1 cellular context compared by ENCODE assay signal in genomic region chr11:61334434-61335354, GRCh38.
TF ChIP-seq lines count a peak whose summit lies in the region.

No MANE protein-coding gene starts in this region.

TF ChIP-seq in HepG2, 621 proteins besides CTCF, POLR2A, EP300 and RAD21 (continued from another document and continues in another):
- no peak for TF ChIP-seq ZNF142 (CRISPR knock-in tag; IDR thresholded peaks at IDR 0.05)
- peak; percentile 72 for TF ChIP-seq FOXO1 (CRISPR knock-in tag; IDR thresholded peaks at IDR 0.05)
- no peak for TF ChIP-seq ZNF326 (CRISPR knock-in tag; IDR thresholded peaks at IDR 0.05; ENCODE audit: borderline replicate concordance)
- TF ChIP-seq ZSCAN21 (CRISPR knock-in tag; IDR thresholded peaks at IDR 0.05; ENCODE audit: borderline replicate concordance): peak; percentile 77
- no peak for TF ChIP-seq ZNF790 (CRISPR knock-in tag; IDR thresholded peaks at IDR 0.05; ENCODE audit: borderline replicate concordance)
- 0 out of 2 replicates have a peak, but pooled peaks have one; percentile 24 for TF ChIP-seq PHF20 (CRISPR knock-in tag; IDR thresholded peaks at IDR 0.05)
- peak; percentile 65; the same call in 1 of the 2 replicates for TF ChIP-seq HDAC2 (CRISPR knock-in tag; IDR thresholded peaks at IDR 0.05)
- TF ChIP-seq ZNF619 (CRISPR knock-in tag; IDR thresholded peaks at IDR 0.05): 0 out of 2 replicates have a peak, but pooled peaks have one; percentile 17
- peak; percentile 19; the same call in 1 of the 2 replicates for TF ChIP-seq KMT2B (CRISPR knock-in tag; IDR thresholded peaks at IDR 0.05)
- no peak for TF ChIP-seq ZNF784 (CRISPR knock-in tag; IDR thresholded peaks at IDR 0.05; ENCODE audit: borderline replicate concordance)
- TF ChIP-seq ZNF879 (CRISPR knock-in tag; IDR thresholded peaks at IDR 0.05): no peak
- TF ChIP-seq CBFB (CRISPR knock-in tag; IDR thresholded peaks at IDR 0.05): 0 out of 2 replicates have a peak, but pooled peaks have one; percentile 18
- no peak for TF ChIP-seq GABPB1 (CRISPR knock-in tag; IDR thresholded peaks at IDR 0.05)
- TF ChIP-seq ZBTB7B (CRISPR knock-in tag; IDR thresholded peaks at IDR 0.05): 0 out of 2 replicates have a peak, but pooled peaks have one; percentile 21
- no peak for TF ChIP-seq EZH2 (conservative IDR thresholded peaks at IDR 0.05; ENCODE audit: low read depth, low read length)
- no peak for TF ChIP-seq ZNF567 (CRISPR knock-in tag; IDR thresholded peaks at IDR 0.05; ENCODE audit: borderline replicate concordance)
- no peak; the same call in 1 of the 2 replicates for TF ChIP-seq ZFP41 (CRISPR knock-in tag; IDR thresholded peaks at IDR 0.05; ENCODE audit: borderline replicate concordance)
- TF ChIP-seq ARNTL (CRISPR knock-in tag; IDR thresholded peaks at IDR 0.05): no peak
- TF ChIP-seq ADNP (CRISPR knock-in tag; IDR thresholded peaks at IDR 0.05): no peak
- TF ChIP-seq HNF4G (IDR thresholded peaks at IDR 0.05; ENCODE audit: borderline replicate concordance, low read depth, low read length): peak; percentile 94
- peak; percentile 80 for TF ChIP-seq HNF4G (CRISPR knock-in tag; IDR thresholded peaks at IDR 0.05; ENCODE audit: borderline replicate concordance, low read depth)
- TF ChIP-seq FOXK2 (IDR thresholded peaks at IDR 0.05): no peak
- peak; percentile 65 for TF ChIP-seq PHF8 (CRISPR knock-in tag; IDR thresholded peaks at IDR 0.05)
- 0 out of 2 replicates have a peak, but pooled peaks have one; percentile 53 for TF ChIP-seq ZSCAN22 (CRISPR knock-in tag; IDR thresholded peaks at IDR 0.05)
- TF ChIP-seq DMTF1 (CRISPR knock-in tag; IDR thresholded peaks at IDR 0.05): no peak
- TF ChIP-seq PITX1 (CRISPR knock-in tag; IDR thresholded peaks at IDR 0.05): peak; percentile 40; the same call in 1 of the 2 replicates
- TF ChIP-seq ZNF232 (CRISPR knock-in tag; IDR thresholded peaks at IDR 0.05; ENCODE audit: borderline replicate concordance): no peak
- no peak for TF ChIP-seq PAWR (CRISPR knock-in tag; IDR thresholded peaks at IDR 0.05; ENCODE audit: borderline replicate concordance)
- peak; percentile 58 for TF ChIP-seq ASH2L (IDR thresholded peaks at IDR 0.05; ENCODE audit: insufficient read length, low read depth, low read length)
- TF ChIP-seq NFKBIZ (CRISPR knock-in tag; IDR thresholded peaks at IDR 0.05): no peak
- TF ChIP-seq HDAC6 (IDR thresholded peaks at IDR 0.05; ENCODE audit: low read depth, low read length): no peak
- no peak for TF ChIP-seq HMGA1 (CRISPR knock-in tag; conservative IDR thresholded peaks at IDR 0.05)
- no peak for TF ChIP-seq ZNF569 (CRISPR knock-in tag; IDR thresholded peaks at IDR 0.05; ENCODE audit: borderline replicate concordance)
- TF ChIP-seq ZFP36L1 (CRISPR knock-in tag; IDR thresholded peaks at IDR 0.05): no peak; the same call in 1 of the 2 replicates
- no peak for TF ChIP-seq ZNF264 (CRISPR knock-in tag; IDR thresholded peaks at IDR 0.05)
- no peak for TF ChIP-seq ATF6 (CRISPR knock-in tag; conservative IDR thresholded peaks at IDR 0.05)
- TF ChIP-seq THAP8 (CRISPR knock-in tag; IDR thresholded peaks at IDR 0.05; ENCODE audit: borderline replicate concordance): no peak
- TF ChIP-seq ZBTB37 (CRISPR knock-in tag; IDR thresholded peaks at IDR 0.05): no peak
- TF ChIP-seq ZNF782 (CRISPR knock-in tag; IDR thresholded peaks at IDR 0.05; ENCODE audit: borderline replicate concordance): no peak
- no peak for TF ChIP-seq ZBTB1 (CRISPR knock-in tag; IDR thresholded peaks at IDR 0.05; ENCODE audit: borderline replicate concordance)
- no peak for TF ChIP-seq YY1 (IDR thresholded peaks at IDR 0.05; ENCODE audit: insufficient read depth, insufficient replicate concordance, low read depth, low read length)
- TF ChIP-seq ETS1 (CRISPR knock-in tag; IDR thresholded peaks at IDR 0.05): no peak
- TF ChIP-seq ZSCAN9 (CRISPR knock-in tag; IDR thresholded peaks at IDR 0.05; ENCODE audit: borderline replicate concordance): no peak
- TF ChIP-seq ZNF839 (CRISPR knock-in tag; IDR thresholded peaks at IDR 0.05; ENCODE audit: borderline replicate concordance): no peak
- peak; percentile 45; the same call in 1 of the 2 replicates for TF ChIP-seq AKAP8 (CRISPR knock-in tag; IDR thresholded peaks at IDR 0.05)
- TF ChIP-seq RXRA (CRISPR knock-in tag; IDR thresholded peaks at IDR 0.05): no peak
- TF ChIP-seq ZBTB10 (CRISPR knock-in tag; IDR thresholded peaks at IDR 0.05; ENCODE audit: borderline replicate concordance): no peak
- TF ChIP-seq DNMT3B (CRISPR knock-in tag; conservative IDR thresholded peaks at IDR 0.05): 0 out of 2 replicates have a peak, but pooled peaks have one; percentile 55
- TF ChIP-seq MED1 (CRISPR knock-in tag; IDR thresholded peaks at IDR 0.05): peak; percentile 79
- no peak for TF ChIP-seq PRPF4 (IDR thresholded peaks at IDR 0.05; ENCODE audit: low read depth, low read length, poor library complexity, severe bottlenecking)
- no peak for TF ChIP-seq ZBTB7A (CRISPR knock-in tag; IDR thresholded peaks at IDR 0.05)
- peak; percentile 73 for TF ChIP-seq ZNF414 (CRISPR knock-in tag; IDR thresholded peaks at IDR 0.05)
- TF ChIP-seq RFXANK (CRISPR knock-in tag; IDR thresholded peaks at IDR 0.05): no peak
